Comparison of ENCODE assay signal across 19 cellular contexts in the genomic region with DNA sequence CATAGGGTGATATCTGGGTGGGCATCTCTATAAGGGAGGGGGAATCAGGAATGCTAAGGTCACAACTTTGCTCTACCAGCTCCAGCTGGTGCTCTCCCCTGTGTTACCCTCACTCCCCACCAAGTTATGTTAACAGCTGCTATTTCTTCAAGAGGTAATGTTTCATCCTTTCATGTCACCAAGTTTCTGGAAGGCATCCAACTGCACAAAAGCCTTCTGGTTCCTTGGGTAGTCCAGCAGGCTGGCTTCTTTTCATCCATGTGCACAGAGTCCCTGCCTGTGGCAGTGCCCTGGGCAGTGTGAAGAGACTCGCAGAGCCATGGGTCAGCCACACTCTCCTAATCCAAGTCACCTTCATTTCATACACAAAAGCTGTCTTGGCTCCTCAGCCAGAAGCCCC.
"Had no signal": no experiment of that assay in that cellular context is flagged by ENCODE, and none has a peak within 500 bp of the region (broad histone marks: within the 10 kb centered on the region; RNA-seq: fewer than 3 reads in every experiment).

No MANE protein-coding gene starts in this region.

- H3K27me3 Mint-ChIP-seq: stimulated activated memory B cell treated with anti-CD40 and anti-IgM and Interleukin-4, amounts not matched to agents 10 μg/mL and 1 μg/mL and 100 μg/mL, for 72 hours; stimulated activated naive CD8-positive, alpha-beta T cell treated with anti-CD3 and anti-CD28 coated beads, Interleukin-15, Interleukin-2, amounts not matched to agents 100 ng/mL and 50 ng/mL, for 24 hours had no signal

- H3K36me3 Mint-ChIP-seq: immature natural killer cell; natural killer cell treated with Interleukin-12 subunit alpha and Interleukin-12 subunit beta and Interleukin-15 and Interleukin-18, amount 100 ng/mL, for 72 hours; stimulated activated memory B cell treated with anti-CD40 and anti-IgM and Interleukin-4, amounts not matched to agents 10 μg/mL and 1 μg/mL and 100 μg/mL, for 72 hours had no signal

- DNase-seq: dermis blood vessel endothelial cell; esophagus squamous epithelium; foreskin fibroblast; immature natural killer cell; left ventricle myocardium inferior; lower lobe of right lung; mesenchymal stem cell; midbrain; occipital lobe; pancreas; retina; right lobe of liver; stimulated activated CD4-positive, alpha-beta T cell treated with anti-CD3 and anti-CD28 coated beads, Interleukin-1b, Interleukin-23, amount 100 ng/mL, for 48 hours; stimulated activated CD4-positive, alpha-beta T cell treated with anti-CD3 and anti-CD28 coated beads, Interleukin-4, amount 100 ng/mL, for 24 hours; testis; upper lobe of right lung had no signal

- H3K4me3 Mint-ChIP-seq: immature natural killer cell; natural killer cell treated with Interleukin-12 subunit alpha and Interleukin-12 subunit beta and Interleukin-15 and Interleukin-18, amount 100 ng/mL, for 72 hours; stimulated activated memory B cell treated with anti-CD40 and anti-IgM and Interleukin-4, amounts not matched to agents 10 μg/mL and 1 μg/mL and 100 μg/mL, for 72 hours; stimulated activated naive CD8-positive, alpha-beta T cell treated with anti-CD3 and anti-CD28 coated beads, Interleukin-15, Interleukin-2, amounts not matched to agents 100 ng/mL and 50 ng/mL, for 24 hours had no signal

- H3K27ac Mint-ChIP-seq: immature natural killer cell; natural killer cell treated with Interleukin-12 subunit alpha and Interleukin-12 subunit beta and Interleukin-15 and Interleukin-18, amount 100 ng/mL, for 72 hours; stimulated activated memory B cell treated with anti-CD40 and anti-IgM and Interleukin-4, amounts not matched to agents 10 μg/mL and 1 μg/mL and 100 μg/mL, for 72 hours; stimulated activated naive CD8-positive, alpha-beta T cell treated with anti-CD3 and anti-CD28 coated beads, Interleukin-15, Interleukin-2, amounts not matched to agents 100 ng/mL and 50 ng/mL, for 24 hours had no signal

- H3K4me1 Mint-ChIP-seq: immature natural killer cell; stimulated activated memory B cell treated with anti-CD40 and anti-IgM and Interleukin-4, amounts not matched to agents 10 μg/mL and 1 μg/mL and 100 μg/mL, for 72 hours had no signal
